In genomic region chr15:70475439-70475781, GRCh38 we compare ENCODE assay signal across 8 cellular contexts.
DNase-seq lines count a peak whose midpoint lies in the region; ATAC-seq and TF ChIP-seq lines count a peak whose summit lies in the region.

No MANE protein-coding gene starts in this region.

- H3K4me3 ChIP-seq in right atrium auricular region: peak overlapping the region; percentile 15 to 30
- H3K4me3 ChIP-seq in muscle layer of duodenum (ENCODE audit: low read depth in 1 of 2, low read length in 2 of 2): peak overlapping the region; percentile 20 to 27
- no peak overlapping the region for H3K4me3 ChIP-seq in uterus
- H3K4me3 ChIP-seq in MM.1S (ENCODE audit: low read length): no peak overlapping the region

- H3F3A ChIP-seq in MM.1S (ENCODE audit: insufficient read depth, low read length): peaks cover 12% of the 10 kb centered on the region

- H3K27me3 ChIP-seq in right atrium auricular region (no peaks in the 10 kb centered on the region), muscle layer of duodenum (ENCODE audit: low read depth, low read length) (no peaks in the 10 kb centered on the region), uterus (no peaks in the 10 kb centered on the region), MM.1S (replicated peaks; ENCODE audit: insufficient read depth, low read length) (no peaks in the 10 kb centered on the region)

- no peak overlapping the region for H3K4me2 ChIP-seq in MM.1S (ENCODE audit: low read depth, low read length)

- H3K79me2 ChIP-seq in MM.1S (ENCODE audit: low read length): no peaks in the 10 kb centered on the region

- H4K20me1 ChIP-seq in MM.1S (ENCODE audit: insufficient read depth, low read length): no peaks in the 10 kb centered on the region

- H3K27ac ChIP-seq in right atrium auricular region (peak overlapping the region in 1 of 2 donors; percentile 19), muscle layer of duodenum (ENCODE audit: low read length) (peak overlapping the region; percentile 73), uterus (peak overlapping the region; percentile 46 to 51), MM.1S (ENCODE audit: low read length) (no peak overlapping the region)

- no peak overlapping the region for H2AFZ ChIP-seq in MM.1S (ENCODE audit: low read length)

- H3K4me1 ChIP-seq in right atrium auricular region (peaks cover 0 to 21% of the 10 kb centered on the region in 2 donors), muscle layer of duodenum (ENCODE audit: control insufficient read depth in 1 of 2, insufficient read depth in 2 of 2, low read length in 2 of 2) (peaks cover 4 to 10% of the 10 kb centered on the region in 2 donors), uterus (peaks cover 0 to 17% of the 10 kb centered on the region in 2 donors), MM.1S (ENCODE audit: low read length) (peaks cover 55% of the 10 kb centered on the region)

- DNase-seq in right atrium auricular region (ENCODE audit: low spot score): no peak
- no peak for DNase-seq in Right ventricle myocardium inferior (ENCODE audit: missing footprints)
- DNase-seq in activated naive CD8-positive, alpha-beta T cell treated with anti-CD3 and anti-CD28 coated beads, Interleukin-2, amount 10 ng/mL, durations not matched to agents 7 days and 5 days: no peak
- DNase-seq in uterus: no peak
- no peak for DNase-seq in GM13977 (ENCODE audit: low spot score)
- no peak for DNase-seq in MM.1S

- H3K9me3 ChIP-seq in right atrium auricular region: no peaks in the 10 kb centered on the region
- no peaks in the 10 kb centered on the region for H3K9me3 ChIP-seq in muscle layer of duodenum (ENCODE audit: control insufficient read depth in 1 of 2, low read length in 2 of 2)
- no peaks in the 10 kb centered on the region for H3K9me3 ChIP-seq in uterus
- no peaks in the 10 kb centered on the region for H3K9me3 ChIP-seq in MM.1S (replicated peaks; ENCODE audit: insufficient read depth, low read length)

- no peak overlapping the region for H3K9ac ChIP-seq in MM.1S (ENCODE audit: low read length)

- peak overlapping the region; percentile 71 for H3K4me3 Mint-ChIP-seq in activated naive CD8-positive, alpha-beta T cell treated with anti-CD3 and anti-CD28 coated beads, Interleukin-2, amount 10 ng/mL, durations not matched to agents 7 days and 5 days

- POLR2A ChIA-PET in activated naive CD8-positive, alpha-beta T cell treated with anti-CD3 and anti-CD28 coated beads, Interleukin-2, amount 10 ng/mL, durations not matched to agents 7 days and 5 days (lab: Charles Lee): interaction anchor here (0.9 to 1.7 kb wide), 4 partner anchors 9 to 377 kb away, joined by 3 to 5 read pairs (median 4); partner anchors contain the start of gene TLE3

- TF ChIP-seq CTCF in right atrium auricular region (IDR thresholded peaks at IDR 0.05) (no peak), uterus (IDR thresholded peaks at IDR 0.05) (no peak), GM13977 (IDR thresholded peaks at IDR 0.05; ENCODE audit: extremely low read depth, insufficient read depth, missing control alignments) (no peak), MM.1S (IDR thresholded peaks at IDR 0.05; ENCODE audit: low read length) (no peak)

- H3K4me1 Mint-ChIP-seq in activated naive CD8-positive, alpha-beta T cell treated with anti-CD3 and anti-CD28 coated beads, Interleukin-2, amount 10 ng/mL, durations not matched to agents 7 days and 5 days: peaks cover 38% of the 10 kb centered on the region

- peaks cover 55% of the 10 kb centered on the region for H3K27me3 Mint-ChIP-seq in activated naive CD8-positive, alpha-beta T cell treated with anti-CD3 and anti-CD28 coated beads, Interleukin-2, amount 10 ng/mL, durations not matched to agents 7 days and 5 days

- intact Hi-C loops in Right ventricle myocardium inferior (cut with DNase I): no loop called here
- intact Hi-C loops in uterus (cut with DNase I; ENCODE audit: low total_unique reads): loop anchor here (5.0 kb wide), 1 partner anchor 993 kb away; no protein-coding TSS in a partner anchor

- no peaks in the 10 kb centered on the region for H3K9me3 Mint-ChIP-seq in activated naive CD8-positive, alpha-beta T cell treated with anti-CD3 and anti-CD28 coated beads, Interleukin-2, amount 10 ng/mL, durations not matched to agents 7 days and 5 days

- TF ChIP-seq POLR2A in uterus (IDR thresholded peaks at IDR 0.05): no peak

- no peak overlapping the region for H3K27ac Mint-ChIP-seq in activated naive CD8-positive, alpha-beta T cell treated with anti-CD3 and anti-CD28 coated beads, Interleukin-2, amount 10 ng/mL, durations not matched to agents 7 days and 5 days

- no peaks in the 10 kb centered on the region for H3K36me3 Mint-ChIP-seq in activated naive CD8-positive, alpha-beta T cell treated with anti-CD3 and anti-CD28 coated beads, Interleukin-2, amount 10 ng/mL, durations not matched to agents 7 days and 5 days

- in situ Hi-C loops in GM13977 (cut with MboI; ENCODE audit: low pct_unique_long_range_greater_than_20kb, low sequenced_read_pairs, unreplicated experiment): no loop called here

- ATAC-seq in Right ventricle myocardium inferior (no peak), GM19023 (IDR thresholded peaks at IDR 0.05; ENCODE audit: unreplicated experiment) (no peak)
- ATAC-seq in activated naive CD8-positive, alpha-beta T cell treated with anti-CD3 and anti-CD28 coated beads, Interleukin-2, amount 10 ng/mL, durations not matched to agents 7 days and 5 days (ENCODE audit: low read depth): no peak

- H3K9me2 ChIP-seq in MM.1S (replicated peaks; ENCODE audit: insufficient read depth, low read length): no peaks in the 10 kb centered on the region

- H3K36me3 ChIP-seq in right atrium auricular region (no peaks in the 10 kb centered on the region), muscle layer of duodenum (ENCODE audit: control insufficient read depth in 1 of 2, insufficient read depth in 2 of 2, low read length in 2 of 2) (no peaks in the 10 kb centered on the region), uterus (no peaks in the 10 kb centered on the region), MM.1S (replicated peaks; ENCODE audit: insufficient read depth, low read length) (no peaks in the 10 kb centered on the region)

Comparison
In these comparisons a context has a peak if more than half of its experiments do, and no peak if none do; other contexts are left out.
1. H3K4me3 ChIP-seq: peak in right atrium auricular region (2 of 2) and muscle layer of duodenum (2 of 2); none in uterus (0 of 2) and MM.1S (single experiment).